In genomic region chr6:41028618-41029486, GRCh38 we compare ENCODE assay signal across 9 cellular contexts. TPM values are rescaled to one million over a fixed set of nuclear protein-coding genes. Genes with fewer than 3 reads are reported as not detected.
DNase-seq lines count a peak whose midpoint lies in the region; ATAC-seq lines count a peak whose summit lies in the region.
"Had no signal": no experiment of that assay in that cellular context is flagged by ENCODE, and none has a peak within 500 bp of the region (broad histone marks: within the 10 kb centered on the region; RNA-seq: fewer than 3 reads in every experiment).

No MANE protein-coding gene starts in this region.

- H3K4me1 ChIP-seq in CD8-positive, alpha-beta memory T cell (ENCODE audit: insufficient read depth, low read length) = peaks cover 20% of the 10 kb centered on the region
- H3K4me1 ChIP-seq in iPS-15b (ENCODE audit: control insufficient read depth, insufficient read depth, low read length) (peaks cover 11% of the 10 kb centered on the region), stomach smooth muscle (ENCODE audit: control insufficient read depth, insufficient read depth, low read length) (peaks cover 17% of the 10 kb centered on the region)

- POLR2A ChIA-PET in CD8-positive, alpha-beta memory T cell (lab: Charles Lee) = interaction anchor here (0.9 to 1.5 kb wide), 3 partner anchors 8 to 44 kb away, joined by 4 to 7 read pairs (median 4); partner anchors contain the start of genes NFYA and OARD1

- H3K36me3 ChIP-seq in CD8-positive, alpha-beta memory T cell (ENCODE audit: insufficient read depth, low read length) = no peaks in the 10 kb centered on the region
- H3K36me3 ChIP-seq in iPS-15b (ENCODE audit: control insufficient read depth, insufficient read depth, low read length) (no peaks in the 10 kb centered on the region), stomach smooth muscle (ENCODE audit: control insufficient read depth in 2 of 2, insufficient read depth in 2 of 2, low read length in 2 of 2) (no peaks in the 10 kb centered on the region)

- intact Hi-C loops in activated T-helper 1 cell treated with anti-CD3 and anti-CD28 coated beads, Interleukin-12 subunit alpha, Interleukin-12 subunit beta, Interleukin-2, Interleukin-4 antibody, amounts not matched to agents 30 ng/mL and 10 ng/mL and 1 ng/mL, durations not matched to agents 14 hours and 24 hours and 36 hours (cut with micrococcal nuclease) = loop anchor here (1.0 to 5.0 kb wide), 5 partner anchors 23 to 702 kb away; partner anchors contain the start of gene LRFN2

- peak overlapping the region; percentile 79 to 88 (median 83) for H3K4me3 Mint-ChIP-seq in CD8-positive, alpha-beta memory T cell
- peak overlapping the region; percentile 89 for H3K4me3 Mint-ChIP-seq in activated T-helper 1 cell treated with anti-CD3 and anti-CD28 coated beads, Interleukin-12 subunit alpha, Interleukin-12 subunit beta, Interleukin-2, Interleukin-4 antibody, amounts not matched to agents 30 ng/mL and 10 ng/mL and 1 ng/mL, durations not matched to agents 14 hours and 24 hours and 36 hours

- no peaks in the 10 kb centered on the region for H3K27me3 Mint-ChIP-seq in CD8-positive, alpha-beta memory T cell
- no peaks in the 10 kb centered on the region for H3K27me3 Mint-ChIP-seq in activated T-helper 1 cell treated with anti-CD3 and anti-CD28 coated beads, Interleukin-12 subunit alpha, Interleukin-12 subunit beta, Interleukin-2, Interleukin-4 antibody, amounts not matched to agents 30 ng/mL and 10 ng/mL and 1 ng/mL, durations not matched to agents 14 hours and 24 hours and 36 hours (ENCODE audit: insufficient read depth)

- H3K9ac ChIP-seq in iPS-15b (ENCODE audit: low read depth, low read length) (peak overlapping the region; percentile 37), stomach smooth muscle (ENCODE audit: low read length in 2 of 2) (peak overlapping the region; percentile 65 to 81)

- H3K27ac Mint-ChIP-seq in CD8-positive, alpha-beta memory T cell = peak overlapping the region; percentile 10 to 89 (median 82)
- peak overlapping the region; percentile 85 for H3K27ac Mint-ChIP-seq in activated T-helper 1 cell treated with anti-CD3 and anti-CD28 coated beads, Interleukin-12 subunit alpha, Interleukin-12 subunit beta, Interleukin-2, Interleukin-4 antibody, amounts not matched to agents 30 ng/mL and 10 ng/mL and 1 ng/mL, durations not matched to agents 14 hours and 24 hours and 36 hours

- no peaks in the 10 kb centered on the region for H3K9me3 ChIP-seq in CD8-positive, alpha-beta memory T cell (ENCODE audit: low read length)
- no peaks in the 10 kb centered on the region for H3K9me3 ChIP-seq in iPS-15b (ENCODE audit: control insufficient read depth, insufficient read depth, low read length)
- no peaks in the 10 kb centered on the region for H3K9me3 ChIP-seq in stomach smooth muscle (ENCODE audit: control insufficient read depth in 2 of 2, low read length in 2 of 2)

- CTCF ChIA-PET in CD8-positive, alpha-beta memory T cell (lab: Charles Lee) = interaction anchor here (0.7 to 7.2 kb wide), 20 partner anchors 8 to 155 kb away, joined by 3 to 44 read pairs (median 10); partner anchors contain the start of genes NFYA, OARD1, TSPO2 and UNC5CL

- ATAC-seq in HG02642 (IDR thresholded peaks at IDR 0.05; ENCODE audit: poor library complexity, unreplicated experiment) = peak; percentile 51
- ATAC-seq in GM21367 (IDR thresholded peaks at IDR 0.05; ENCODE audit: unreplicated experiment) = no peak
- no peak for ATAC-seq in GM18858 (IDR thresholded peaks at IDR 0.05; ENCODE audit: unreplicated experiment)

- no peaks in the 10 kb centered on the region for H3K27me3 ChIP-seq in CD8-positive, alpha-beta memory T cell (ENCODE audit: insufficient read depth, low read length, poor library complexity, severe bottlenecking)
- H3K27me3 ChIP-seq in iPS-15b (ENCODE audit: control insufficient read depth, insufficient read depth, low read length) (no peaks in the 10 kb centered on the region), stomach smooth muscle (ENCODE audit: control insufficient read depth in 1 of 2, insufficient read depth in 2 of 2, low read length in 2 of 2) (no peaks in the 10 kb centered on the region)

- DNase-seq in CD8-positive, alpha-beta memory T cell = no peak
- no peak for DNase-seq in activated T-helper 1 cell treated with anti-CD3 and anti-CD28 coated beads, Interleukin-12 subunit alpha, Interleukin-12 subunit beta, Interleukin-2, Interleukin-4 antibody, amounts not matched to agents 30 ng/mL and 10 ng/mL and 1 ng/mL, durations not matched to agents 14 hours and 24 hours and 36 hours (ENCODE audit: low spot score)
- DNase-seq in stimulated activated CD4-positive, alpha-beta T cell treated with anti-CD3 and anti-CD28 coated beads, Interleukin-4, amount 100 ng/mL, for 4 hours = no peak

- H3K4me1 Mint-ChIP-seq in CD8-positive, alpha-beta memory T cell = peaks cover 20 to 23% (median 21%) of the 10 kb centered on the region in 3 donors
- H3K4me1 Mint-ChIP-seq in activated T-helper 1 cell treated with anti-CD3 and anti-CD28 coated beads, Interleukin-12 subunit alpha, Interleukin-12 subunit beta, Interleukin-2, Interleukin-4 antibody, amounts not matched to agents 30 ng/mL and 10 ng/mL and 1 ng/mL, durations not matched to agents 14 hours and 24 hours and 36 hours (ENCODE audit: low read depth) = peaks cover 22% of the 10 kb centered on the region

- peak overlapping the region; percentile 57 for H3K27ac ChIP-seq in CD8-positive, alpha-beta memory T cell (ENCODE audit: low read depth, low read length)
- peak overlapping the region; percentile 70 for H3K27ac ChIP-seq in stomach smooth muscle (ENCODE audit: low read length)

- no peaks in the 10 kb centered on the region for H3K9me3 Mint-ChIP-seq in CD8-positive, alpha-beta memory T cell
- no peaks in the 10 kb centered on the region for H3K9me3 Mint-ChIP-seq in activated T-helper 1 cell treated with anti-CD3 and anti-CD28 coated beads, Interleukin-12 subunit alpha, Interleukin-12 subunit beta, Interleukin-2, Interleukin-4 antibody, amounts not matched to agents 30 ng/mL and 10 ng/mL and 1 ng/mL, durations not matched to agents 14 hours and 24 hours and 36 hours

- H3K4me3 ChIP-seq in CD8-positive, alpha-beta memory T cell (ENCODE audit: low read length) = peak overlapping the region; percentile 68
- peak overlapping the region; percentile 60 for H3K4me3 ChIP-seq in iPS-15b (ENCODE audit: low read depth, low read length)
- H3K4me3 ChIP-seq in stomach smooth muscle (ENCODE audit: low read length in 2 of 2) = peak overlapping the region; percentile 20 to 76

- H3K36me3 Mint-ChIP-seq in CD8-positive, alpha-beta memory T cell = peaks cover 0 to 5% (median 3%) of the 10 kb centered on the region in 3 donors
- H3K36me3 Mint-ChIP-seq in activated T-helper 1 cell treated with anti-CD3 and anti-CD28 coated beads, Interleukin-12 subunit alpha, Interleukin-12 subunit beta, Interleukin-2, Interleukin-4 antibody, amounts not matched to agents 30 ng/mL and 10 ng/mL and 1 ng/mL, durations not matched to agents 14 hours and 24 hours and 36 hours (ENCODE audit: low read depth) = no peaks in the 10 kb centered on the region

RNA-seq across cellular contexts. Expression of gene UNC5CL, which starts 10.2 kb away (rescaled TPM):
- total RNA-seq in CD8-positive, alpha-beta memory T cell = 1 to 10 TPM; 1.1 to 1.8 TPM
- polyA plus RNA-seq in CD8-positive, alpha-beta memory T cell = 0.40 TPM
- total RNA-seq in activated T-helper 1 cell treated with anti-CD3 and anti-CD28 coated beads, Interleukin-12 subunit alpha, Interleukin-12 subunit beta, Interleukin-2, Interleukin-4 antibody, amounts not matched to agents 30 ng/mL and 10 ng/mL and 1 ng/mL, durations not matched to agents 14 hours and 24 hours and 36 hours = 0.93 and 0.99 TPM in 2 replicates

RNA-seq across cellular contexts. Expression of gene TSPO2, which starts 13.4 kb away (rescaled TPM):
- total RNA-seq in CD8-positive, alpha-beta memory T cell = not detected
- polyA plus RNA-seq in CD8-positive, alpha-beta memory T cell = not detected
- not detected in 2 replicates for total RNA-seq in activated T-helper 1 cell treated with anti-CD3 and anti-CD28 coated beads, Interleukin-12 subunit alpha, Interleukin-12 subunit beta, Interleukin-2, Interleukin-4 antibody, amounts not matched to agents 30 ng/mL and 10 ng/mL and 1 ng/mL, durations not matched to agents 14 hours and 24 hours and 36 hours
- total RNA-seq: renal cortical epithelial cell had no signal

RNA-seq across cellular contexts. Expression of gene APOBEC2, which starts 24.1 kb away (rescaled TPM):
- not detected for total RNA-seq in CD8-positive, alpha-beta memory T cell
- polyA plus RNA-seq in CD8-positive, alpha-beta memory T cell = not detected
- not detected in 2 replicates for total RNA-seq in activated T-helper 1 cell treated with anti-CD3 and anti-CD28 coated beads, Interleukin-12 subunit alpha, Interleukin-12 subunit beta, Interleukin-2, Interleukin-4 antibody, amounts not matched to agents 30 ng/mL and 10 ng/mL and 1 ng/mL, durations not matched to agents 14 hours and 24 hours and 36 hours
- total RNA-seq: renal cortical epithelial cell had no signal

RNA-seq across cellular contexts. Expression of gene OARD1, which starts 43.3 kb away (rescaled TPM):
- 10 to 100 TPM; 41.9 to 42.9 TPM for total RNA-seq in CD8-positive, alpha-beta memory T cell
- 51.1 TPM for polyA plus RNA-seq in CD8-positive, alpha-beta memory T cell
- total RNA-seq in activated T-helper 1 cell treated with anti-CD3 and anti-CD28 coated beads, Interleukin-12 subunit alpha, Interleukin-12 subunit beta, Interleukin-2, Interleukin-4 antibody, amounts not matched to agents 30 ng/mL and 10 ng/mL and 1 ng/mL, durations not matched to agents 14 hours and 24 hours and 36 hours = 26.8 and 30.4 TPM in 2 replicates

RNA-seq across cellular contexts. Expression of gene NFYA, which starts 43.9 kb away (rescaled TPM):
- 10 to 100 TPM; 34.5 to 34.9 TPM for total RNA-seq in CD8-positive, alpha-beta memory T cell
- 26.3 TPM for polyA plus RNA-seq in CD8-positive, alpha-beta memory T cell
- 29.6 and 30.1 TPM in 2 replicates for total RNA-seq in activated T-helper 1 cell treated with anti-CD3 and anti-CD28 coated beads, Interleukin-12 subunit alpha, Interleukin-12 subunit beta, Interleukin-2, Interleukin-4 antibody, amounts not matched to agents 30 ng/mL and 10 ng/mL and 1 ng/mL, durations not matched to agents 14 hours and 24 hours and 36 hours
